In the genomic region with DNA sequence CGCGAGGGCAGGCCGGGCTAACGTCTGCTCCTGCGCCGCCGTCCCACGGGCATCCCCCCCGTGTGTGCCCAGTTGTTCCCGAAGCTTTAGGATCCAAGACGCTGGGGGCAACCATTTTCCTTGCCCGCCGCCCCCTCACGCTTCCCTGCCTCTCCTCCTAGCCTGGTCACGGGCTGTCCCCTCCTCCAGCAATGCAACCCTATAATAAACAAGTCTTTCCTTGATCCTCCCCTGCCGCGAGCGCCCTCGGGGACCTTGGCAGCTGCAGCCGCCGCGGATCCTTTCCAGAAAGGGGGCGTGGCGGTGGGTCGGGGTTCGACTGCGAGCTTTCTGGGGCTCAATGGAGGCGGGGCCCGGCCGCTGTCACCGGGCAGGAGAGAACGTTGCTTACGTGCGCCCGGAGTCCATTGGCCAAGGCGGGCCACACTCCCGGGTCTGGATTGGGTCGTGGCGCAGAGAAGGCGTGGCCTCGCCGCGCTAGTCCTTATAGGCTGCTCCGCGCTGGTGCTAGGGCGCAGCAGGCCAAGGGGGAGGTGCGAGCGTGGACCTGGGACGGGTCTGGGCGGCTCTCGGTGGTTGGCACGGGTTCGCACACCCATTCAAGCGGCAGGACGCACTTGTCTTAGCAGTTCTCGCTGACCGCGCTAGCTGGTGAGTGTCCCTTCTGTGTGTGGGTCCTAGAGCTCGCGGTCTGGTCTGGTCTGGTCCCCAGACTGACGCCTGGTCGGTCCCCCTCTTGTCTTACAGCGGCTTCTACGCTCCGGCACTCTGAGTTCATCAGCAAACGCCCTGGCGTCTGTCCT, we compare ENCODE assay signal across 8 cellular contexts. TPM values are rescaled to one million over a fixed set of nuclear protein-coding genes. Genes with fewer than 3 reads are reported as not detected.
DNase-seq lines count a peak whose midpoint lies in the region; ATAC-seq, FAIRE-seq and TF ChIP-seq lines count a peak whose summit lies in the region.

A gene with protein sequence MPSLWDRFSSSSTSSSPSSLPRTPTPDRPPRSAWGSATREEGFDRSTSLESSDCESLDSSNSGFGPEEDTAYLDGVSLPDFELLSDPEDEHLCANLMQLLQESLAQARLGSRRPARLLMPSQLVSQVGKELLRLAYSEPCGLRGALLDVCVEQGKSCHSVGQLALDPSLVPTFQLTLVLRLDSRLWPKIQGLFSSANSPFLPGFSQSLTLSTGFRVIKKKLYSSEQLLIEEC (plus strand): TSS at position 515 of the 803 bp plus-strand sequence. CDS start 293 bp downstream, outside the sequence.

- H3K4me3 ChIP-seq in WERI-Rb-1 (ENCODE audit: low read depth, low read length) (peak within 1 kb of the TSS; percentile 73), mammary epithelial cell (replicated peaks in 1 of 3; ENCODE audit: insufficient read depth in 1 of 3, low read depth in 2 of 3, low read length in 3 of 3) (peak within 1 kb of the TSS; percentile 59 to 78 (median 66)), iPS-20b (ENCODE audit: low read length) (peak within 1 kb of the TSS; percentile 97), small intestine (ENCODE audit: low read depth in 1 of 2, low read length in 2 of 2) (peak within 1 kb of the TSS; percentile 91 to 98)

- H3K4me2 ChIP-seq in mammary epithelial cell (ENCODE audit: insufficient read depth, low read depth, low read length): peak within 1 kb of the TSS; percentile 95

- peak within 1 kb of the TSS; percentile 97 for H3K27ac ChIP-seq in WERI-Rb-1
- peak within 1 kb of the TSS; percentile 93 for H3K27ac ChIP-seq in mammary epithelial cell (ENCODE audit: insufficient read depth, low read depth, low read length)
- H3K27ac ChIP-seq in iPS-20b (ENCODE audit: low read length): peak within 1 kb of the TSS; percentile 44
- peak within 1 kb of the TSS; percentile 93 to 99 for H3K27ac ChIP-seq in small intestine (ENCODE audit: low read depth in 1 of 2, low read length in 1 of 2)

- DNase-seq in ACHN (peak; percentile 99), NCI-H2227 (lab: John Stamatoyannopoulos, UW; ENCODE audit: unreplicated experiment) (peak; percentile 97), WERI-Rb-1 (peak; percentile 99), mammary epithelial cell (peak; percentile 99), small intestine (peak; percentile 99)

- peaks cover 37% of the 10 kb centered on the region for H3K79me2 ChIP-seq in mammary epithelial cell (ENCODE audit: insufficient read depth, low read length)

- H3K9ac ChIP-seq in mammary epithelial cell (ENCODE audit: insufficient read depth, low read length) (peak within 1 kb of the TSS; percentile 96), iPS-20b (ENCODE audit: low read depth, low read length) (peak within 1 kb of the TSS; percentile 94)

- dilution Hi-C loops in mammary epithelial cell (cut with HindIII; ENCODE audit: low sequenced_read_pairs): no loop called here

- H3K27me3 ChIP-seq in WERI-Rb-1 (ENCODE audit: insufficient read depth, low read depth, severe bottlenecking) (no peaks in the 10 kb centered on the region), mammary epithelial cell (ENCODE audit: insufficient read depth, low read length) (no peaks in the 10 kb centered on the region), iPS-20b (ENCODE audit: insufficient read depth, low read length) (peaks cover 8% of the 10 kb centered on the region; the same call in 1 of the 2 replicates), small intestine (ENCODE audit: control insufficient read depth in 2 of 2, insufficient read depth in 2 of 2, low read length in 2 of 2) (no peaks in the 10 kb centered on the region)

- no peaks in the 10 kb centered on the region for H3K9me3 ChIP-seq in WERI-Rb-1 (ENCODE audit: severe bottlenecking)
- no peaks in the 10 kb centered on the region for H3K9me3 ChIP-seq in mammary epithelial cell (replicated peaks; ENCODE audit: insufficient read depth, low read length)
- H3K9me3 ChIP-seq in iPS-20b (ENCODE audit: insufficient read depth, low read depth, low read length): no peaks in the 10 kb centered on the region
- H3K9me3 ChIP-seq in small intestine (ENCODE audit: control insufficient read depth, low read depth): no peaks in the 10 kb centered on the region

- no peak for FAIRE-seq in small intestine (lab: Jason Lieb, UNC)

- peaks cover 27% of the 10 kb centered on the region for H3K4me1 ChIP-seq in mammary epithelial cell (ENCODE audit: insufficient read depth, low read length)
- H3K4me1 ChIP-seq in iPS-20b (ENCODE audit: insufficient read depth, low read length): peaks cover 16% of the 10 kb centered on the region
- peaks cover 2 to 5% of the 10 kb centered on the region in 2 donors for H3K4me1 ChIP-seq in small intestine (ENCODE audit: control insufficient read depth in 2 of 2, insufficient read depth in 1 of 2, low read depth in 1 of 2, low read length in 1 of 2)

- H4K20me1 ChIP-seq in mammary epithelial cell (ENCODE audit: insufficient read depth, low read length): no peaks in the 10 kb centered on the region

- H3K36me3 ChIP-seq in WERI-Rb-1 (peaks cover 16% of the 10 kb centered on the region), mammary epithelial cell (ENCODE audit: insufficient read depth, low read length) (peaks cover 16% of the 10 kb centered on the region), iPS-20b (ENCODE audit: insufficient read depth, low read depth, low read length) (peaks cover 14% of the 10 kb centered on the region), small intestine (ENCODE audit: control insufficient read depth in 2 of 2, insufficient read depth in 2 of 2, low read length in 2 of 2) (peaks cover 0 to 6% of the 10 kb centered on the region in 2 donors)

- BruUV-seq in mammary epithelial cell (replicated peaks; lab: Mats Ljungman, UMichigan): no TSS peak

- WGBS in mammary epithelial cell (ENCODE audit: low coverage, missing lambda C conversion rate): 2% methylated on average over 24 of the region's 67 CpGs
- 0 to 1% (median 1%) methylated on average over 59 to 67 of the region's 67 CpGs for WGBS in small intestine, 3 donors

- CTCF ChIA-PET in mammary epithelial cell (lab: Charles Lee; ENCODE audit: low non-redundant PET): interaction anchor here (0.6 kb wide), 1 partner anchor 48 kb away, joined by 3 read pairs; no protein-coding TSS in a partner anchor

- no peak for TF ChIP-seq CTCF in WERI-Rb-1 (IDR thresholded peaks at IDR 0.05; ENCODE audit: low read depth, low read length)
- TF ChIP-seq CTCF in mammary epithelial cell (conservative IDR thresholded peaks at IDR 0.05 in 1 of 2, IDR thresholded peaks at IDR 0.05 in 1 of 2; ENCODE audit: extremely low read depth in 1 of 2, insufficient read depth in 1 of 2, low read depth in 1 of 2, low read length in 2 of 2): no peak

- intact Hi-C loops in mammary epithelial cell (cut with micrococcal nuclease): loop anchor here (1.0 to 10.0 kb wide), 8 partner anchors 10 to 611 kb away; no protein-coding TSS in a partner anchor

- peak within 1 kb of the TSS; percentile 35 for H2AFZ ChIP-seq in mammary epithelial cell (ENCODE audit: low read depth, low read length)

- in situ Hi-C loops in ACHN (cut with HindIII; ENCODE audit: low pct_ligation_motif_present, low pct_unique_long_range_greater_than_20kb, low sequenced_read_pairs) (no loop called here), mammary epithelial cell (cut with MboI; ENCODE audit: low sequenced_read_pairs in 2 of 2) (loop anchor here in 1 of 2 donors (10.0 kb wide), 1 partner anchor 61 kb away; no protein-coding TSS in a partner anchor)

- ATAC-seq in GM18873 (IDR thresholded peaks at IDR 0.05; ENCODE audit: low FRiP score, unreplicated experiment) (peak; percentile 80), HG03139 (IDR thresholded peaks at IDR 0.05; ENCODE audit: unreplicated experiment) (peak; percentile 86)

RNA-seq across cellular contexts. Expression of the gene that starts here (rescaled TPM):
- total RNA-seq in mammary epithelial cell: 1,000 to 10,000 TPM in 1 of 2 donors, 100 to 1,000 TPM in 1; 772 to 1,235 TPM
- polyA plus RNA-seq in mammary epithelial cell (542 TPM), small intestine (100 to 1,000 TPM in 1 of 3 donors, 10 to 100 TPM in 2; 34.4 to 330 (median 36.5) TPM)
- polyA minus RNA-seq in mammary epithelial cell: 521 TPM

Comparison
In these comparisons a context has a peak if more than half of its experiments do, and no peak if none do; other contexts are left out.
1. Peak in every context shown above with its lines: DNase-seq, ATAC-seq, H3K4me3 ChIP-seq and H3K27ac ChIP-seq.
2. H3K27ac ChIP-seq: peak in every context shown above with its lines; median percentile 97 in WERI-Rb-1; 96 in small intestine; 93 in mammary epithelial cell; 44 in iPS-20b.